ENCODE assay signal across 1 cellular context in the genomic region with DNA sequence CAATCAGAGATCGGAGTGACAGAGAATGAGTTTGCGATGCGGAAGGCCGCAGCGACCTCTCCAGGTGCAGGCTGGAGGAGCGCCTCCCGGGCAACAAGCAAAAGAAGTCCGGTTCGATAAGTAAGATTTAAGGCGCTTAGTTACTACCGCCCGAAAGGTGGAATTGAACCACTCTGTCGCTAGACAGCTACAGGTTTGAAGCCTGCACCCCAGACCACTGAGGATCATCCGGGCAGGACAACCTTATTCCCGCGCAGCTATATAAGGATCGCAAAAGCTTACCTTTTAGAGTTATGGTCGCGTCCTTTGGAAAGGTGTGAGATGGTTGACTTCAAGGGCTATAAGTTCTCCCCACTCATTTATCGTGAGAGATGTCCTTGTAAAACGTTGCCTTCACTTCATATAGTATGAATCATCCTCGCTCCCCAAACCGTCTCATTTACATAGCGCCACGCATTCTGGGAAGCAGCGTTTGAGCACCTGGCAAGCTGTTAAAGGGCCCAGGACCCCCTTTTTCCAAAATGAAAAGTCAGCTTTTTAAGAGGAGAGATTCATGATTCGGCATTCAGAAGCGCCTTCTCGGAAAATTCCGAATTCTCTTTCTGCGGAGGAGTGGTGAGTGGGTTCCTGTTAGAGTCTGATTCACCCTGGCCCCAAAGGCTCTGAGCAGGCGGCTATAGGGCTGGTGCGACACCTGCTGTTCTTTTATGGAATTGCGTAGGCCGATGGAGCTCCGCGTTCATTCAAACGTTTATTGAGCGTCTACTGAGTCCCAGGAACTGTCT.
A peak's percentile ranks its signal among the peaks of the same experiment; 100 is the strongest.
TF ChIP-seq lines count a peak whose summit lies in the region.

No MANE protein-coding gene starts in this region.

TF ChIP-seq in HepG2, 621 proteins besides CTCF, POLR2A, EP300 and RAD21 (continued from another document):
- TF ChIP-seq, protein P1, sequence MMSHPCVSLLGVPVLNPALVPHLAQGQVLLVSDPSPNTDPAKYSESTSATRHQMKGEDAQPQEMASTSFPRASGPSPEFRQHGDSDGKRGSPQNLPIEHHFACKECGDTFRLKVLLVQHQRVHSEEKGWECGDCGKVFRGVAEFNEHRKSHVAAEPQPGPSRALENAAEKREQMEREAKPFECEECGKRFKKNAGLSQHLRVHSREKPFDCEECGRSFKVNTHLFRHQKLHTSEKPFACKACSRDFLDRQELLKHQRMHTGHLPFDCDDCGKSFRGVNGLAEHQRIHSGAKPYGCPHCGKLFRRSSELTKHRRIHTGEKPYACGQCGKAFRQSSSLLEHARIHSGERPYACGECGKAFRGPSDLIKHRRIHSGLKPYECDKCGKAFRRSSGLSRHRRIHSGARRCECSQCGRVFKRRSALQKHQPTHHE (CRISPR knock-in tag; IDR thresholded peaks at IDR 0.05; ENCODE audit: borderline replicate concordance): peak; percentile 92; the same call in 1 of the 2 replicates
- TF ChIP-seq MYC (CRISPR knock-in tag; IDR thresholded peaks at IDR 0.05; ENCODE audit: borderline replicate concordance) (no peak; the same call in 1 of the 2 replicates), NFRKB (IDR thresholded peaks at IDR 0.05) (no peak), ZNF546 (CRISPR knock-in tag; conservative IDR thresholded peaks at IDR 0.05) (no peak)
